In the genomic region with DNA sequence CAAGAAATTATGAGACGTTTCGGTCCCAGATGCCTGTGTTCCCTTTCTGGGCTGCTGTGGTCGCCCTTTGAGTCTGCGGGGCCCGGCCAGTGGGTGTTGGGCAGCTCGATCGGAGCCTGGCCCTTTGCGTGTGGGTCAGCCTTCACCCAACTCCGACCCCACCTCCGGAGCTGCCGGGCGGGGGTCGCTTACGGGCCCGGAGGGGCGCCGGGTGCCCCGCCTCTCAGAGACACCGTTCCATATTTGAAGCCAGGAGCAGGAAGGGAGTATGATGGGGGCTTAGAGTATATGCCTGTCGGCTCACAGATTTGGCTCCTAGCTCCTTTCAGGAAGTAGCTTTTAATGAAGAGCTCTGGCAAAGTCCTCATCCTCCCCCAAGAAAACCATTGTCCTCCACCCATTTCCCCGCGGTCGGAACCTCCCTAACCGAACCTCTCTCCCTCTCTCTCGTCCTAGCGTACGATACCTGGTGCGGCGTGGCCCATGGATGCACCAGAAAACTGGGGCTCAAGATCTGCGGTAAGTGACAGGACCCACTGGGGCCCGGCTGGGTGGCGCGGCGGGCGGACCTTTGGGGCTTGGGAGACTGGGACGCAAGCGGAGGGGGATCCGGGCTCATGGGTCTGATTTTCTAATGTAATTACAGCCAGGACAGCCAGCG, we compare ENCODE assay signal across 1 cellular context.
TF ChIP-seq lines count a peak whose summit lies in the region.

No MANE protein-coding gene starts in this region.

TF ChIP-seq in K562, 482 proteins besides CTCF, POLR2A, EP300 and RAD21:
- TF ChIP-seq ZBTB7A (IDR thresholded peaks at IDR 0.05; ENCODE audit: borderline replicate concordance, control insufficient read depth, low read depth, low read length) (peak; percentile 16; the same call in 1 of the 2 replicates), SMAD1 (IDR thresholded peaks at IDR 0.05; ENCODE audit: low read depth, low read length, partially characterized antibody) (no peak), POLR2G (IDR thresholded peaks at IDR 0.05; ENCODE audit: low read depth, low read length) (0 out of 2 replicates have a peak, but pooled peaks have one; percentile 23)
